ENCODE assay signal across 13 cellular contexts in genomic region chr19:29806098-29806866, GRCh38. TPM values are rescaled to one million over a fixed set of nuclear protein-coding genes. Genes with fewer than 3 reads are reported as not detected.
A peak's percentile ranks its signal among the peaks of the same experiment; 100 is the strongest.
DNase-seq lines count a peak whose midpoint lies in the region; ATAC-seq, FAIRE-seq and TF ChIP-seq lines count a peak whose summit lies in the region.
"Had no signal": no experiment of that assay in that cellular context is flagged by ENCODE, and none has a peak within 500 bp of the region (broad histone marks: within the 10 kb centered on the region; RNA-seq: fewer than 3 reads in every experiment).

No MANE protein-coding gene starts in this region.

- H3K27me3 Mint-ChIP-seq in type B pancreatic cell: peaks cover 2% of the 10 kb centered on the region

- CTCF ChIA-PET in HepG2 (lab: Yijun Ruan, JAX; ENCODE audit: low intra/inter-chr PET ratio, low total read pairs): no interaction called here

- TF ChIP-seq POLR2A in NB4 (IDR thresholded peaks at IDR 0.05; ENCODE audit: extremely low read depth, insufficient read length) (no peak), HepG2 (IDR thresholded peaks at IDR 0.05; ENCODE audit: insufficient read depth in 1 of 2, low read depth in 2 of 2, low read length in 2 of 2) (no peak)

- peak overlapping the region; percentile 68 for H3K4me2 ChIP-seq in HepG2 (ENCODE audit: low read depth, low read length)

- no peaks in the 10 kb centered on the region for H3K4me1 ChIP-seq in colonic mucosa
- H3K4me1 ChIP-seq in HepG2 (ENCODE audit: insufficient read depth, low read length): peaks cover 32% of the 10 kb centered on the region

- POLR2A ChIA-PET in HepG2 (lab: Yijun Ruan, JAX): interaction anchor here (1.4 kb wide), 1 partner anchor 38 kb away, joined by 7 read pairs; no protein-coding TSS in a partner anchor

- H3K4me3 ChIP-seq in NB4 (ENCODE audit: low read depth, low read length) (no peak overlapping the region), colonic mucosa (no peak overlapping the region), HepG2 (replicated peaks in 1 of 3; ENCODE audit: insufficient read depth in 1 of 3, low read depth in 2 of 3, low read length in 3 of 3) (no peak overlapping the region)
- H3K4me3 ChIP-seq: skin epidermis had no signal

- no peak for FAIRE-seq in HepG2 (lab: Jason Lieb, UNC)
- FAIRE-seq: D721Med had no signal

- no peak for TF ChIP-seq RAD21 in HepG2 (CRISPR knock-in tag; IDR thresholded peaks at IDR 0.05)

- H2AFZ ChIP-seq in HepG2 (ENCODE audit: low read length): no peak overlapping the region

- H3K9ac ChIP-seq in colonic mucosa (ENCODE audit: low read depth in 2 of 2, low read length in 2 of 2): no peak overlapping the region
- no peak overlapping the region; the same call in 1 of the 2 replicates for H3K9ac ChIP-seq in HepG2 (ENCODE audit: insufficient read depth, low read depth, low read length)

- ATAC-seq in HepG2: peak; percentile 37
- ATAC-seq in GM21717 (IDR thresholded peaks at IDR 0.05; ENCODE audit: unreplicated experiment): no peak
- no peak for ATAC-seq in activated naive CD4-positive, alpha-beta T cell treated with anti-CD3 and anti-CD28 coated beads, Interleukin-2, amount 50 U/mL, for 72 hours
- ATAC-seq: PC-3; stimulated activated naive CD8-positive, alpha-beta T cell treated with anti-CD3 and anti-CD28 coated beads, Interleukin-15, Interleukin-2, amounts not matched to agents 100 U/mL and 50 U/mL, for 24 hours had no signal

- H3K9me3 ChIP-seq in colonic mucosa (no peaks in the 10 kb centered on the region), HepG2 (ENCODE audit: low read length) (no peaks in the 10 kb centered on the region)

- H3K27ac ChIP-seq in colonic mucosa (no peak overlapping the region), HepG2 (ENCODE audit: extremely low read length, insufficient read depth, low read length) (no peak overlapping the region)
- H3K27ac ChIP-seq: skin epidermis had no signal

- intact Hi-C loops in colonic mucosa (cut with DNase I) (no loop called here), HepG2 (cut with micrococcal nuclease; ENCODE audit: unreplicated experiment) (no loop called here)

- TF ChIP-seq EP300 in HepG2 (IDR thresholded peaks at IDR 0.05; ENCODE audit: low read depth in 2 of 2, low read length in 2 of 2) (peak in 1 of 2 experiments; percentile 12; a peak in 1 of 4 replicates), HepG2 (CRISPR knock-in tag; IDR thresholded peaks at IDR 0.05; ENCODE audit: borderline replicate concordance) (no peak)

- DNase-seq in Caki2 (ENCODE audit: low read depth) (peak; percentile 74), NB4 (ENCODE audit: low read depth) (peak; percentile 26), colonic mucosa (peak; percentile 31), HepG2 (ENCODE audit: low spot score) (peak; percentile 52), GOT3 (lab: John Stamatoyannopoulos, UW) (no peak), type B pancreatic cell (ENCODE audit: extremely low spot score, unreplicated experiment) (no peak)
- DNase-seq in activated naive CD4-positive, alpha-beta T cell treated with anti-CD3 and anti-CD28 coated beads, Interleukin-2, amount 50 U/mL, for 72 hours (ENCODE audit: low spot score in 2 of 2): no peak
- DNase-seq: immature natural killer cell; stimulated activated naive CD8-positive, alpha-beta T cell treated with anti-CD3 and anti-CD28 coated beads, Interleukin-15, Interleukin-2, amounts not matched to agents 100 U/mL and 50 U/mL, for 24 hours had no signal

- no TSS peak for BruUV-seq in HepG2 (replicated peaks; lab: Mats Ljungman, UMichigan)

- peaks cover 12% of the 10 kb centered on the region for H3K4me1 Mint-ChIP-seq in type B pancreatic cell (ENCODE audit: unreplicated experiment)

- 48% methylated on average over 9 of the region's 10 CpGs for WGBS in HepG2 (ENCODE audit: low lambda C conversion rate)

- H3K27me3 ChIP-seq in colonic mucosa: no peaks in the 10 kb centered on the region
- H3K27me3 ChIP-seq in HepG2 (ENCODE audit: control insufficient read depth in 1 of 2, insufficient read depth in 2 of 2, low read length in 2 of 2): no peaks in the 10 kb centered on the region

- no peaks in the 10 kb centered on the region for H3K9me3 Mint-ChIP-seq in type B pancreatic cell
- H3K9me3 Mint-ChIP-seq in activated naive CD4-positive, alpha-beta T cell treated with anti-CD3 and anti-CD28 coated beads, Interleukin-2, amount 50 U/mL, for 72 hours: no peaks in the 10 kb centered on the region
- H3K9me3 Mint-ChIP-seq: immature natural killer cell had no signal

- no peaks in the 10 kb centered on the region for H3K36me3 Mint-ChIP-seq in type B pancreatic cell
- H3K36me3 Mint-ChIP-seq in activated naive CD4-positive, alpha-beta T cell treated with anti-CD3 and anti-CD28 coated beads, Interleukin-2, amount 50 U/mL, for 72 hours: no peaks in the 10 kb centered on the region
- H3K36me3 Mint-ChIP-seq: immature natural killer cell had no signal

- TF ChIP-seq CTCF in NB4 (IDR thresholded peaks at IDR 0.05; ENCODE audit: low read depth, low read length): no peak
- TF ChIP-seq CTCF in colonic mucosa (IDR thresholded peaks at IDR 0.05): no peak
- TF ChIP-seq CTCF in HepG2 (CRISPR knock-in tag; IDR thresholded peaks at IDR 0.05): no peak
- TF ChIP-seq CTCF in type B pancreatic cell (conservative IDR thresholded peaks at IDR 0.05): no peak

- in situ Hi-C loops in Caki2 (cut with HindIII; ENCODE audit: low pct_unique_long_range_greater_than_20kb, low sequenced_read_pairs): no loop called here
- in situ Hi-C loops in HepG2 (cut with HindIII; ENCODE audit: extremely low pct_ligation_motif_present, low pct_unique_long_range_greater_than_20kb): no loop called here

- no peaks in the 10 kb centered on the region for H3K79me2 ChIP-seq in HepG2 (ENCODE audit: insufficient read depth, low read length)

- H3K36me3 ChIP-seq in colonic mucosa (no peaks in the 10 kb centered on the region), HepG2 (replicated peaks in 1 of 2; ENCODE audit: control insufficient read depth in 1 of 2, insufficient read depth in 2 of 2, low read length in 2 of 2) (no peaks in the 10 kb centered on the region)

- H4K20me1 ChIP-seq in HepG2 (ENCODE audit: insufficient read depth, low read length): no peaks in the 10 kb centered on the region

- no peak overlapping the region for H3K4me3 Mint-ChIP-seq in type B pancreatic cell
- H3K4me3 Mint-ChIP-seq: immature natural killer cell had no signal

- H3K27ac Mint-ChIP-seq in type B pancreatic cell: no peak overlapping the region
- no peak overlapping the region for H3K27ac Mint-ChIP-seq in activated naive CD4-positive, alpha-beta T cell treated with anti-CD3 and anti-CD28 coated beads, Interleukin-2, amount 50 U/mL, for 72 hours
- H3K27ac Mint-ChIP-seq: immature natural killer cell had no signal

RNA-seq across cellular contexts. Expression of gene CCNE1, which starts 5.5 kb away (rescaled TPM):
- 24.0 and 33.0 TPM in 2 replicates for total RNA-seq in Caki2 (2014; rRNA removed; shearing (Covaris generic); ENCODE audit: low replicate concordance)
- total RNA-seq in colonic mucosa: 10 to 100 TPM in 1 of 2 donors, 1 to 10 TPM in 1; 5.1 to 10.6 TPM
- 46.9 and 50.6 TPM in 2 replicates for total RNA-seq in HepG2 (2016; rRNA removed; fragmentation: Illumina TruSeq; extraction: Trizol)
- 38.2 and 42.8 TPM in 2 replicates for total RNA-seq in HepG2 (2016; cell fraction: cytosol; rRNA removed; fragmentation: Illumina TruSeq; extraction: Trizol; ENCODE audit: low read depth)
- total RNA-seq in HepG2 (2016; cell fraction: insoluble cytoplasmic fraction; rRNA removed; fragmentation: Illumina TruSeq; extraction: Trizol): 46.5 and 48.3 TPM in 2 replicates
- 68.3 and 74.7 TPM in 2 replicates for total RNA-seq in HepG2 (2016; cell fraction: membrane; rRNA removed; fragmentation: Illumina TruSeq; extraction: Trizol)
- total RNA-seq in HepG2 (2016; cell fraction: nucleus; rRNA removed; fragmentation: Illumina TruSeq; extraction: Trizol): 25.8 and 26.1 TPM in 2 replicates
- polyA plus RNA-seq in HepG2 (2011; rRNA removed): 12.4 and 16.0 TPM in 2 replicates
- polyA plus RNA-seq in HepG2 (2011; cell fraction: cytosol; rRNA removed): 13.7 and 13.8 TPM in 2 replicates
- 12.6 and 14.9 TPM in 2 replicates for polyA plus RNA-seq in HepG2 (2011; cell fraction: nucleus; rRNA removed)
- polyA plus RNA-seq in HepG2 (2012): 9.4 and 15.3 TPM in 2 replicates
- 41.9 and 55.0 TPM in 2 replicates for polyA plus RNA-seq in HepG2 (2016; cell fraction: cytosol; fragmentation: Illumina TruSeq; extraction: Trizol; ENCODE audit: low read depth)
- polyA plus RNA-seq in HepG2 (2016; cell fraction: insoluble cytoplasmic fraction; fragmentation: Illumina TruSeq; extraction: Trizol; ENCODE audit: low read depth): 48.2 and 54.2 TPM in 2 replicates
- 56.6 and 66.9 TPM in 2 replicates for polyA plus RNA-seq in HepG2 (2016; cell fraction: membrane; fragmentation: Illumina TruSeq; extraction: Trizol; ENCODE audit: low read depth)
- polyA plus RNA-seq in HepG2 (2016; cell fraction: nucleus; fragmentation: Illumina TruSeq; extraction: Trizol; ENCODE audit: insufficient read depth, low read depth): 46.3 and 47.1 TPM in 2 replicates
- 11.3 and 13.3 TPM in 2 replicates for polyA minus RNA-seq in HepG2 (2011; rRNA and poly(A)+ RNA removed; ENCODE audit: low replicate concordance)
- polyA minus RNA-seq in HepG2 (2011; cell fraction: cytosol; rRNA and poly(A)+ RNA removed): 6.7 and 7.8 TPM in 2 replicates
- 8.7 and 9.8 TPM in 2 replicates for polyA minus RNA-seq in HepG2 (2011; cell fraction: nucleus; rRNA and poly(A)+ RNA removed)
- total RNA-seq in type B pancreatic cell (ENCODE audit: low replicate concordance): 12.0 and 13.5 TPM in 2 replicates
- total RNA-seq in activated naive CD4-positive, alpha-beta T cell treated with anti-CD3 and anti-CD28 coated beads, Interleukin-2, amount 50 U/mL, for 72 hours: 10 to 100 TPM; 43.5 to 48.6 TPM

Comparison
In these comparisons a context has a peak if more than half of its experiments do, and no peak if none do; other contexts are left out.
1. DNase-seq: peak in Caki2 (single experiment), NB4 (single experiment), colonic mucosa (single experiment) and HepG2 (single experiment); none in GOT3 (single experiment), type B pancreatic cell (single experiment) and activated naive CD4-positive, alpha-beta T cell treated with anti-CD3 and anti-CD28 coated beads, Interleukin-2, amount 50 U/mL, for 72 hours (0 of 2).